Comparison of ENCODE assay signal across 16 cellular contexts in genomic region chr20:1346322-1346969, GRCh38.
"Had no signal": no experiment of that assay in that cellular context is flagged by ENCODE, and none has a peak within 500 bp of the region (broad histone marks: within the 10 kb centered on the region; RNA-seq: fewer than 3 reads in every experiment).

No MANE protein-coding gene starts in this region.

- FAIRE-seq: pancreas, TTC549 had no signal

- H3K4me3 ChIP-seq: coronary artery, pancreas, SK-N-MC, testis had no signal

- H3K27ac ChIP-seq: coronary artery, epithelial cell of prostate, pancreas, SK-N-MC, testis had no signal

- H3K9me3 ChIP-seq: pancreas, testis had no signal

- H3K27ac Mint-ChIP-seq: stimulated activated naive CD8-positive, alpha-beta T cell treated with anti-CD3 and anti-CD28 coated beads, Interleukin-15, Interleukin-2, amounts not matched to agents 100 ng/mL and 50 ng/mL, for 24 hours had no signal

- DNase-seq: activated CD4-positive, CD25-positive, alpha-beta regulatory T cell; activated CD8-positive, alpha-beta memory T cell treated with anti-CD3 and anti-CD28 coated beads for 24 hours; activated effector memory CD4-positive, alpha-beta T cell treated with anti-CD3 and anti-CD28 coated beads, Interleukin-2, amount 50 U/mL, for 16 hours; caudate nucleus; effector CD4-positive, alpha-beta T cell; hippocampal formation; left ventricle myocardium superior; mesendoderm; pancreas; stimulated activated CD4-positive, alpha-beta T cell treated with anti-CD3 and anti-CD28 coated beads, Interleukin-12 subunit alpha, Interleukin-12 subunit beta, amount 100 ng/mL, for 4 hours; testis had no signal

- H3K4me1 ChIP-seq: pancreas, testis had no signal

- H3K27me3 Mint-ChIP-seq: stimulated activated naive CD8-positive, alpha-beta T cell treated with anti-CD3 and anti-CD28 coated beads, Interleukin-15, Interleukin-2, amounts not matched to agents 100 ng/mL and 50 ng/mL, for 24 hours had no signal

- H3K4me3 Mint-ChIP-seq: stimulated activated naive CD8-positive, alpha-beta T cell treated with anti-CD3 and anti-CD28 coated beads, Interleukin-15, Interleukin-2, amounts not matched to agents 100 ng/mL and 50 ng/mL, for 24 hours had no signal

- ATAC-seq: left ventricle myocardium superior, pancreas had no signal

- H3K27me3 ChIP-seq: pancreas, testis had no signal
